In the genomic region with DNA sequence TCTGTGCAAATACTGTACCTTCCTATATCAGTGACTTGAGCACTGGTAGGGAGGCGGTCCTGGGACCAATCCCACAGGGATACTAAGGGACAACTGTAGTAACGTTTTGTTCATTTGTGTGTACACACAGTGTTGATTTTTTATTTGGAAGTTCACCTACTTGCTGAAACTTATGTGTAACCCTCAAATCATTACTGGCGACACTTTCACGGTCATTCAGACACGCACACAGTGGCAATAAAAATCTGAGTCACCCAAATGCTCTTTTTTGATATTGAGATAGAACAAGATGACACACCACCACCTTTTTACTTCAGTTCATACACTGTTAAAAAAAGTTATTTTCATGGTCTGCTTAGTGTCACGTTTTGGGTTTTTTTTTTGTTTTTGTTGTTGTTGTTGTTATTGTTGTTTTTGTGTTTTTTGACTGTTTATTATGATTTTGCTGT, we compare ENCODE assay signal across 23 cellular contexts.
DNase-seq lines count a peak whose midpoint lies in the region; ATAC-seq, FAIRE-seq and TF ChIP-seq lines count a peak whose summit lies in the region.
"Had no signal": no experiment of that assay in that cellular context is flagged by ENCODE, and none has a peak within 500 bp of the region (broad histone marks: within the 10 kb centered on the region; RNA-seq: fewer than 3 reads in every experiment).

No MANE protein-coding gene starts in this region.

- no peaks in the 10 kb centered on the region for H3K36me3 ChIP-seq in prostate gland
- no peaks in the 10 kb centered on the region for H3K36me3 ChIP-seq in ascending aorta
- H3K36me3 ChIP-seq: neural progenitor cell, right atrium auricular region, stomach had no signal

- peaks cover 32% of the 10 kb centered on the region for H3K4me1 Mint-ChIP-seq in activated CD4-positive, alpha-beta T cell treated with anti-CD3 and anti-CD28 coated beads for 36 hours
- peaks cover 24% of the 10 kb centered on the region for H3K4me1 Mint-ChIP-seq in nephron progenitor cell
- H3K4me1 Mint-ChIP-seq: neural progenitor cell had no signal

- H3K4me3 ChIP-seq in astrocyte of the spinal cord (ENCODE audit: low read depth, low read length) (no peak overlapping the region), prostate gland (no peak overlapping the region), ascending aorta (no peak overlapping the region)
- H3K4me3 ChIP-seq: neural progenitor cell, right atrium auricular region, stomach had no signal

- in situ Hi-C loops in astrocyte of the spinal cord (cut with HindIII; ENCODE audit: low sequenced_read_pairs): no loop called here

- POLR2A ChIA-PET in activated CD4-positive, alpha-beta T cell treated with anti-CD3 and anti-CD28 coated beads for 36 hours (lab: Charles Lee): no interaction called here

- TF ChIP-seq CTCF in astrocyte of the spinal cord (IDR thresholded peaks at IDR 0.05; ENCODE audit: low read depth, low read length): no peak
- TF ChIP-seq CTCF in prostate gland (IDR thresholded peaks at IDR 0.05): no peak
- TF ChIP-seq CTCF in ascending aorta (IDR thresholded peaks at IDR 0.05): no peak
- no peak for TF ChIP-seq CTCF in nephron progenitor cell (IDR thresholded peaks at IDR 0.05)

- H3K4me1 ChIP-seq in prostate gland (replicated peaks) (no peaks in the 10 kb centered on the region), ascending aorta (no peaks in the 10 kb centered on the region)

- no peak overlapping the region for H3K27ac Mint-ChIP-seq in activated CD4-positive, alpha-beta T cell treated with anti-CD3 and anti-CD28 coated beads for 36 hours
- H3K27ac Mint-ChIP-seq in nephron progenitor cell: no peak overlapping the region
- H3K27ac Mint-ChIP-seq: CD4-positive, alpha-beta T cell; neural progenitor cell; T-cell had no signal

- 45% methylated on average over 6 of the region's 6 CpGs for WGBS in prostate gland

- ATAC-seq in activated CD4-positive, alpha-beta T cell treated with anti-CD3 and anti-CD28 coated beads for 36 hours: peak; percentile 19
- ATAC-seq: effector memory CD8-positive, alpha-beta T cell; T-cell had no signal

- intact Hi-C loops in activated CD4-positive, alpha-beta T cell treated with anti-CD3 and anti-CD28 coated beads for 36 hours (cut with DNase I, micrococcal nuclease): no loop called here
- intact Hi-C loops in prostate gland (cut with DNase I): no loop called here
- intact Hi-C loops in ascending aorta (cut with DNase I): no loop called here

- H3K27me3 ChIP-seq in prostate gland (replicated peaks; ENCODE audit: insufficient read depth) (no peaks in the 10 kb centered on the region), ascending aorta (no peaks in the 10 kb centered on the region)
- H3K27me3 ChIP-seq: neural progenitor cell, right atrium auricular region, stomach had no signal

- H3K4me3 Mint-ChIP-seq in activated CD4-positive, alpha-beta T cell treated with anti-CD3 and anti-CD28 coated beads for 36 hours: no peak overlapping the region
- H3K4me3 Mint-ChIP-seq in nephron progenitor cell: no peak overlapping the region
- H3K4me3 Mint-ChIP-seq: CD4-positive, alpha-beta T cell; effector memory CD8-positive, alpha-beta T cell; neural progenitor cell; T-cell had no signal

- peak; percentile 10 for DNase-seq in activated CD4-positive, alpha-beta T cell treated with anti-CD3 and anti-CD28 coated beads for 36 hours
- DNase-seq in activated CD4-positive, alpha-beta T cell treated with anti-CD3 and anti-CD28 coated beads for 48 hours: no peak
- DNase-seq in HTR-8/SVneo (ENCODE audit: insufficient read length, low spot score) (peak; percentile 5), astrocyte of the spinal cord (ENCODE audit: low read depth, low spot score) (peak; percentile 26), prostate gland (ENCODE audit: low spot score) (peak; percentile 40), ascending aorta (ENCODE audit: low spot score in 2 of 2) (no peak), nephron progenitor cell (no peak), DMS 273 (lab: John Stamatoyannopoulos, UW; ENCODE audit: unreplicated experiment) (no peak)
- DNase-seq: 8988T; activated effector memory CD4-positive, alpha-beta T cell treated with Interleukin-2 at 50 U/mL for 16 hours; amniotic stem cell; CD4-positive, alpha-beta T cell; cerebellar nuclear complex; DND-41; effector memory CD8-positive, alpha-beta T cell; kidney glomerular epithelial cell; NCI-H1105 treated with DMSO at 0.1 percent for 48 hours; NCI-H2171; stomach; T-cell had no signal

- no peak for TF ChIP-seq POLR2A in prostate gland (IDR thresholded peaks at IDR 0.05)

- CTCF ChIA-PET in activated CD4-positive, alpha-beta T cell treated with anti-CD3 and anti-CD28 coated beads for 36 hours (lab: Charles Lee): no interaction called here

- FAIRE-seq in HTR-8/SVneo (lab: Jason Lieb, UNC): no peak

- H3K9me3 ChIP-seq in prostate gland (no peaks in the 10 kb centered on the region), ascending aorta (no peaks in the 10 kb centered on the region)
- H3K9me3 ChIP-seq: right atrium auricular region, stomach had no signal

- peaks cover 5% of the 10 kb centered on the region for H3K36me3 Mint-ChIP-seq in activated CD4-positive, alpha-beta T cell treated with anti-CD3 and anti-CD28 coated beads for 36 hours (ENCODE audit: low read depth)
- H3K36me3 Mint-ChIP-seq in nephron progenitor cell (ENCODE audit: low read depth): peaks cover 56% of the 10 kb centered on the region

- no peaks in the 10 kb centered on the region for H3K9me3 Mint-ChIP-seq in activated CD4-positive, alpha-beta T cell treated with anti-CD3 and anti-CD28 coated beads for 36 hours (ENCODE audit: low read depth)
- peaks cover 32% of the 10 kb centered on the region for H3K9me3 Mint-ChIP-seq in nephron progenitor cell
- H3K9me3 Mint-ChIP-seq: CD4-positive, alpha-beta T cell; effector memory CD8-positive, alpha-beta T cell had no signal

- H3K27me3 Mint-ChIP-seq in activated CD4-positive, alpha-beta T cell treated with anti-CD3 and anti-CD28 coated beads for 36 hours: no peaks in the 10 kb centered on the region
- no peaks in the 10 kb centered on the region for H3K27me3 Mint-ChIP-seq in nephron progenitor cell (ENCODE audit: low read depth, poor library complexity)
- H3K27me3 Mint-ChIP-seq: CD4-positive, alpha-beta T cell; effector memory CD8-positive, alpha-beta T cell; T-cell had no signal

- H3K27ac ChIP-seq in prostate gland (peak overlapping the region in 1 of 2 donors; percentile 16), ascending aorta (no peak overlapping the region)
- H3K27ac ChIP-seq: neural progenitor cell, right atrium auricular region, RWPE1, stomach had no signal

Comparison
In these comparisons a context has a peak if more than half of its experiments do, and no peak if none do; other contexts are left out.
1. DNase-seq: peak in activated CD4-positive, alpha-beta T cell treated with anti-CD3 and anti-CD28 coated beads for 36 hours (single experiment), HTR-8/SVneo (single experiment), astrocyte of the spinal cord (single experiment) and prostate gland (single experiment); none in activated CD4-positive, alpha-beta T cell treated with anti-CD3 and anti-CD28 coated beads for 48 hours (single experiment), ascending aorta (0 of 2), nephron progenitor cell (single experiment) and DMS 273 (single experiment).